Comparison of ENCODE assay signal across 8 cellular contexts in the genomic region with DNA sequence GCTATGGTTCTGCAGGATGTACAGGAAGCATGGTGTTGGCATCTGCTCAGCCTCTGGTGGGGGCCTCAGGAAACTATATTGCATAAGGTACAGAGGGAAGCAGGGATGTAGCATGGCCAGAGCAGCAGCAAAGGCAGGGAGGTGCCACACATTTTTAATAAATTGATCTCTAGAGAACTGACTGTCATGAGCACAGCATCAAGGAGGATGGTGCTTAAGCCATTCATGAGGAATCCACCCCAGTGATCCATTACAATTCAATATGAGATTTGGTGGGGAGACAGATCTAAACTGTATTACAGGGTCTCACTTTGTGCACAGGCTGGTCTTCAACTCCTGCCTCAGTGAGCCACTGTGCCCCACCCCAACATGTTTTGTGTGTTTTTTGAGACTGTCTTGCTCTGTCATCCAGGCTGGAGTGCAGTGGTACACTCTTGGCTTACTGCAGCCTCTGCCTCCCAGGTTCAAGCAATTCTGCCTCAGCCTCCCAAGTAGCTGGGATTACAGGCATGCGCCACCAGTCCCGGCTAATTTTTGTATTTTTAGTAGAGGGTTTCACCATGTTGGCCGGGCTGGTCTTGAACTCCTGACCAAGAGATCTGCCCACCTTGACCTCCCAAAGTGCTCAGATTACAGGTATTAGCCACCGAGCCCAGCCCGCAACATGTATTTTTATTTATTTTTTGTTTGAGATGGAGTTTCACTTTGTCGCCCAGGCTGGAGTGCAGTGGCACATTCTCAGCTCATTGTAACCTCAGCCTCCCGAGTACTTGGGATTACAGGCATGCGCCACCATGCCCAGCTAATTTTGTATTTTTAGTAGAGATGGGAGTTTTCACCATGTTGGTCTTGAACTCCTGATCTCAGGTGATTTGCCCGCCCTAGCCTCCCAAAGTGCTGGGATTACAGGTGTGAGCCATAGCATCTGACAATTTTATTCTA. TPM values are rescaled to one million over a fixed set of nuclear protein-coding genes. Genes with fewer than 3 reads are reported as not detected.
DNase-seq lines count a peak whose midpoint lies in the region; ATAC-seq and TF ChIP-seq lines count a peak whose summit lies in the region.

No MANE protein-coding gene starts in this region.

- no peak for TF ChIP-seq EP300 in suprapubic skin (IDR thresholded peaks at IDR 0.05)

- H3K4me1 ChIP-seq in iPS-15b (ENCODE audit: control insufficient read depth, insufficient read depth, low read length) (no peaks in the 10 kb centered on the region), suprapubic skin (peaks cover 49% of the 10 kb centered on the region)

- no peaks in the 10 kb centered on the region for H3K9me3 Mint-ChIP-seq in activated T-cell treated with anti-CD3 and anti-CD28 coated beads, Interleukin-2, amount 50 U/mL, for 4 hours
- no peaks in the 10 kb centered on the region for H3K9me3 Mint-ChIP-seq in activated CD4-positive, alpha-beta memory T cell treated with anti-CD3 and anti-CD28 coated beads for 36 hours

- TF ChIP-seq CTCF in suprapubic skin (IDR thresholded peaks at IDR 0.05): no peak

- POLR2A ChIA-PET in activated CD4-positive, alpha-beta memory T cell treated with anti-CD3 and anti-CD28 coated beads for 36 hours (lab: Charles Lee): interaction anchor here (0.6 to 1.6 kb wide), 4 partner anchors 15 to 50 kb away, joined by 3 to 6 read pairs (median 4); partner anchors contain the start of genes NEU1 and VARS1

- H3K36me3 ChIP-seq in iPS-15b (ENCODE audit: control insufficient read depth, insufficient read depth, low read length): peaks cover 50% of the 10 kb centered on the region
- peaks cover 41% of the 10 kb centered on the region for H3K36me3 ChIP-seq in suprapubic skin

- CTCF ChIA-PET in activated CD4-positive, alpha-beta memory T cell treated with anti-CD3 and anti-CD28 coated beads for 36 hours (lab: Charles Lee): interaction anchor here (0.5 to 2.3 kb wide), 5 partner anchors 8 to 158 kb away, joined by 3 to 8 read pairs (median 3); partner anchors contain the start of gene DDAH2

- 88% methylated on average over 9 of the region's 9 CpGs for WGBS in suprapubic skin

- H3K36me3 Mint-ChIP-seq in activated T-cell treated with anti-CD3 and anti-CD28 coated beads, Interleukin-2, amount 50 U/mL, for 4 hours (ENCODE audit: insufficient read depth): peaks cover 43% of the 10 kb centered on the region
- peaks cover 66% of the 10 kb centered on the region for H3K36me3 Mint-ChIP-seq in activated CD4-positive, alpha-beta memory T cell treated with anti-CD3 and anti-CD28 coated beads for 36 hours

- no peak for ATAC-seq in activated T-cell treated with anti-CD3 and anti-CD28 coated beads, Interleukin-2, amount 50 U/mL, for 4 hours
- ATAC-seq in GM21367 (IDR thresholded peaks at IDR 0.05; ENCODE audit: unreplicated experiment): no peak
- ATAC-seq in HG03442 (IDR thresholded peaks at IDR 0.05; ENCODE audit: unreplicated experiment): no peak
- no peak for ATAC-seq in HG02759 (IDR thresholded peaks at IDR 0.05; ENCODE audit: unreplicated experiment)

- no peak overlapping the region for H3K27ac ChIP-seq in suprapubic skin

- no peak for TF ChIP-seq POLR2A in suprapubic skin (IDR thresholded peaks at IDR 0.05)

- no peaks in the 10 kb centered on the region for H3K27me3 Mint-ChIP-seq in activated T-cell treated with anti-CD3 and anti-CD28 coated beads, Interleukin-2, amount 50 U/mL, for 4 hours (ENCODE audit: low read depth)
- no peaks in the 10 kb centered on the region for H3K27me3 Mint-ChIP-seq in activated CD4-positive, alpha-beta memory T cell treated with anti-CD3 and anti-CD28 coated beads for 36 hours

- DNase-seq in activated T-cell treated with anti-CD3 and anti-CD28 coated beads, Interleukin-2, amount 50 U/mL, for 4 hours: no peak
- DNase-seq in activated T-cell treated with anti-CD3 and anti-CD28 coated beads for 4 hours (no peak), suprapubic skin (ENCODE audit: low spot score in 2 of 2) (no peak)
- no peak for DNase-seq in activated CD4-positive, alpha-beta memory T cell treated with anti-CD3 and anti-CD28 coated beads for 36 hours

- peak overlapping the region; percentile 99 for H3K4me3 ChIP-seq in iPS-15b (ENCODE audit: low read depth, low read length)
- peak overlapping the region; percentile 81 for H3K4me3 ChIP-seq in suprapubic skin

- H3K9ac ChIP-seq in iPS-15b (ENCODE audit: low read depth, low read length): peak overlapping the region; percentile 73

- intact Hi-C loops in activated CD4-positive, alpha-beta memory T cell treated with anti-CD3 and anti-CD28 coated beads for 36 hours (cut with micrococcal nuclease): no loop called here

- peak overlapping the region; percentile 99 for H3K4me3 Mint-ChIP-seq in activated T-cell treated with anti-CD3 and anti-CD28 coated beads, Interleukin-2, amount 50 U/mL, for 4 hours
- peak overlapping the region; percentile 97 for H3K4me3 Mint-ChIP-seq in activated CD4-positive, alpha-beta memory T cell treated with anti-CD3 and anti-CD28 coated beads for 36 hours

- no peaks in the 10 kb centered on the region for H3K9me3 ChIP-seq in iPS-15b (ENCODE audit: control insufficient read depth, insufficient read depth, low read length)
- H3K9me3 ChIP-seq in suprapubic skin: no peaks in the 10 kb centered on the region

- peaks cover 27% of the 10 kb centered on the region for H3K4me1 Mint-ChIP-seq in activated T-cell treated with anti-CD3 and anti-CD28 coated beads, Interleukin-2, amount 50 U/mL, for 4 hours (ENCODE audit: low read depth)
- H3K4me1 Mint-ChIP-seq in activated CD4-positive, alpha-beta memory T cell treated with anti-CD3 and anti-CD28 coated beads for 36 hours (ENCODE audit: low read depth): peaks cover 32% of the 10 kb centered on the region

- H3K27me3 ChIP-seq in iPS-15b (ENCODE audit: control insufficient read depth, insufficient read depth, low read length): no peaks in the 10 kb centered on the region
- H3K27me3 ChIP-seq in suprapubic skin: no peaks in the 10 kb centered on the region

- H3K27ac Mint-ChIP-seq in activated CD4-positive, alpha-beta memory T cell treated with anti-CD3 and anti-CD28 coated beads for 36 hours: peak overlapping the region; percentile 97

RNA-seq across cellular contexts. Expression of gene HSPA1B, which starts 10.3 kb away (rescaled TPM):
- 10 to 100 TPM; 76.1 to 97.7 (median 93.0) TPM for total RNA-seq in activated T-cell treated with anti-CD3 and anti-CD28 coated beads, Interleukin-2, amount 50 U/mL, for 4 hours
- total RNA-seq in activated CD4-positive, alpha-beta memory T cell treated with anti-CD3 and anti-CD28 coated beads for 36 hours: 10 to 100 TPM; 59.5 to 62.3 TPM
- total RNA-seq in suprapubic skin: 100 to 1,000 TPM; 243 to 686 (median 558) TPM

RNA-seq across cellular contexts. Expression of gene HSPA1A, which starts 22.5 kb away (rescaled TPM):
- 10 to 100 TPM; 33.3 to 38.1 (median 34.2) TPM for total RNA-seq in activated T-cell treated with anti-CD3 and anti-CD28 coated beads, Interleukin-2, amount 50 U/mL, for 4 hours
- total RNA-seq in activated CD4-positive, alpha-beta memory T cell treated with anti-CD3 and anti-CD28 coated beads for 36 hours: 10 to 100 TPM; 68.5 to 69.9 TPM
- total RNA-seq in suprapubic skin: 100 to 1,000 TPM; 200 to 464 (median 408) TPM

RNA-seq across cellular contexts. Expression of gene HSPA1L, which starts 22.8 kb away (rescaled TPM):
- total RNA-seq in activated T-cell treated with anti-CD3 and anti-CD28 coated beads, Interleukin-2, amount 50 U/mL, for 4 hours: 1 to 10 TPM; 1.6 to 1.8 (median 1.7) TPM
- 1 to 10 TPM; 2.0 TPM for total RNA-seq in activated CD4-positive, alpha-beta memory T cell treated with anti-CD3 and anti-CD28 coated beads for 36 hours
- total RNA-seq in suprapubic skin: 1 to 10 TPM in 3 of 4 donors, under 1 TPM in 1; 0.83 to 3.1 (median 1.8) TPM

RNA-seq across cellular contexts. Expression of gene NEU1, which starts 24.7 kb away (rescaled TPM):
- total RNA-seq in activated T-cell treated with anti-CD3 and anti-CD28 coated beads, Interleukin-2, amount 50 U/mL, for 4 hours: 10 to 100 TPM; 25.6 to 26.7 (median 26.0) TPM
- total RNA-seq in activated CD4-positive, alpha-beta memory T cell treated with anti-CD3 and anti-CD28 coated beads for 36 hours: 10 to 100 TPM; 13.0 to 13.4 TPM
- total RNA-seq in suprapubic skin: 10 to 100 TPM; 22.2 to 42.7 (median 39.8) TPM

RNA-seq across cellular contexts. Expression of gene LSM2, which starts 31.1 kb away (rescaled TPM):
- total RNA-seq in activated T-cell treated with anti-CD3 and anti-CD28 coated beads, Interleukin-2, amount 50 U/mL, for 4 hours: 100 to 1,000 TPM; 163 to 192 (median 184) TPM
- total RNA-seq in activated CD4-positive, alpha-beta memory T cell treated with anti-CD3 and anti-CD28 coated beads for 36 hours: 100 to 1,000 TPM; 142 to 143 TPM
- 10 to 100 TPM; 21.7 to 39.5 (median 30.2) TPM for total RNA-seq in suprapubic skin
